ENCODE assay signal across 8 cellular contexts in genomic region chr12:128387811-128388422, GRCh38.
DNase-seq lines count a peak whose midpoint lies in the region; ATAC-seq and TF ChIP-seq lines count a peak whose summit lies in the region.

No MANE protein-coding gene starts in this region.

- TF ChIP-seq CTCF in Peyer's patch (IDR thresholded peaks at IDR 0.05): peak in 4 of 6 experiments; percentile 32 to 39 (median 34)
- peak; percentile 27 to 66 (median 60) for TF ChIP-seq CTCF in heart right ventricle (IDR thresholded peaks at IDR 0.05)

- ATAC-seq in HG02884 (IDR thresholded peaks at IDR 0.05; ENCODE audit: unreplicated experiment) (peak; percentile 65), heart right ventricle (peak in 7 of 8 donors; percentile 44 to 69 (median 50)), GM21717 (IDR thresholded peaks at IDR 0.05; ENCODE audit: unreplicated experiment) (no peak)

- H3K4me3 ChIP-seq in Peyer's patch: no peak overlapping the region
- H3K4me3 ChIP-seq in heart right ventricle: no peak overlapping the region

- H3K36me3 ChIP-seq in Peyer's patch (no peaks in the 10 kb centered on the region), heart right ventricle (no peaks in the 10 kb centered on the region)

- H3K27me3 Mint-ChIP-seq in activated CD4-positive, alpha-beta T cell treated with anti-CD3 and anti-CD28 coated beads, Interleukin-2, amount 10 ng/mL, durations not matched to agents 7 days and 5 days: no peaks in the 10 kb centered on the region

- H3K4me1 ChIP-seq in Peyer's patch (no peaks in the 10 kb centered on the region), heart right ventricle (peaks cover 0 to 10% (median 0%) of the 10 kb centered on the region in 9 donors)

- intact Hi-C loops in heart right ventricle (cut with DNase I): loop anchor here in 5 of 10 donors (5.0 to 10.0 kb wide), 5 partner anchors 121 to 133 kb away; partner anchors contain the start of gene TMEM132C (in 2 of the 5)

- no peaks in the 10 kb centered on the region for H3K4me1 Mint-ChIP-seq in activated CD4-positive, alpha-beta T cell treated with anti-CD3 and anti-CD28 coated beads, Interleukin-2, amount 10 ng/mL, durations not matched to agents 7 days and 5 days

- no peaks in the 10 kb centered on the region for H3K27me3 ChIP-seq in Peyer's patch
- H3K27me3 ChIP-seq in heart right ventricle: peaks cover 0 to 49% (median 24%) of the 10 kb centered on the region in 7 donors

- H3K27ac ChIP-seq in Peyer's patch (no peak overlapping the region), heart right ventricle (peak overlapping the region in 5 of 10 donors; percentile 13 to 49 (median 35))

- peak; percentile 8 for DNase-seq in activated CD4-positive, alpha-beta T cell treated with anti-CD3 and anti-CD28 coated beads, Interleukin-2, amount 10 ng/mL, durations not matched to agents 7 days and 5 days
- DNase-seq in activated CD4-positive, alpha-beta T cell treated with anti-CD3 and anti-CD28 coated beads, Interleukin-2, amount 50 U/mL, for 4 hours: no peak
- DNase-seq in Peyer's patch: peak in 1 of 3 donors; percentile 50
- DNase-seq in heart right ventricle: peak; percentile 33 to 37
- DNase-seq in stimulated activated CD4-positive, alpha-beta T cell treated with anti-CD3 and anti-CD28 coated beads, Interleukin-2, amount 100 ng/mL, for 48 hours: peak; percentile 3 to 21
- DNase-seq in activated CD8-positive, alpha-beta memory T cell treated with anti-CD3 and anti-CD28 coated beads for 24 hours: no peak

- no peak for TF ChIP-seq POLR2A in Peyer's patch (IDR thresholded peaks at IDR 0.05)

- 19 to 22% methylated on average over 19 of the region's 19 CpGs for WGBS in heart right ventricle, 2 donors

- CTCF ChIA-PET in activated CD4-positive, alpha-beta T cell treated with anti-CD3 and anti-CD28 coated beads, Interleukin-2, amount 10 ng/mL, durations not matched to agents 7 days and 5 days (lab: Charles Lee): no interaction called here

- POLR2A ChIA-PET in activated CD4-positive, alpha-beta T cell treated with anti-CD3 and anti-CD28 coated beads, Interleukin-2, amount 10 ng/mL, durations not matched to agents 7 days and 5 days (lab: Charles Lee): interaction anchor here (0.7 kb wide), 1 partner anchor 833 kb away, joined by 4 read pairs; no protein-coding TSS in a partner anchor

- no peak overlapping the region for H3K27ac Mint-ChIP-seq in activated CD4-positive, alpha-beta T cell treated with anti-CD3 and anti-CD28 coated beads, Interleukin-2, amount 10 ng/mL, durations not matched to agents 7 days and 5 days

- peaks cover 3% of the 10 kb centered on the region for H3K9me3 Mint-ChIP-seq in activated CD4-positive, alpha-beta T cell treated with anti-CD3 and anti-CD28 coated beads, Interleukin-2, amount 10 ng/mL, durations not matched to agents 7 days and 5 days

- H3K4me3 Mint-ChIP-seq in activated CD4-positive, alpha-beta T cell treated with anti-CD3 and anti-CD28 coated beads, Interleukin-2, amount 10 ng/mL, durations not matched to agents 7 days and 5 days: no peak overlapping the region

- no peaks in the 10 kb centered on the region for H3K36me3 Mint-ChIP-seq in activated CD4-positive, alpha-beta T cell treated with anti-CD3 and anti-CD28 coated beads, Interleukin-2, amount 10 ng/mL, durations not matched to agents 7 days and 5 days (ENCODE audit: low read depth)

- H3K9me3 ChIP-seq in Peyer's patch (no peaks in the 10 kb centered on the region), heart right ventricle (no peaks in the 10 kb centered on the region)

Comparison
In these comparisons a context has a peak if more than half of its experiments do, and no peak if none do; other contexts are left out.
1. DNase-seq: peak in activated CD4-positive, alpha-beta T cell treated with anti-CD3 and anti-CD28 coated beads, Interleukin-2, amount 10 ng/mL, durations not matched to agents 7 days and 5 days (single experiment), heart right ventricle (2 of 2) and stimulated activated CD4-positive, alpha-beta T cell treated with anti-CD3 and anti-CD28 coated beads, Interleukin-2, amount 100 ng/mL, for 48 hours (2 of 2); none in activated CD4-positive, alpha-beta T cell treated with anti-CD3 and anti-CD28 coated beads, Interleukin-2, amount 50 U/mL, for 4 hours (0 of 2) and activated CD8-positive, alpha-beta memory T cell treated with anti-CD3 and anti-CD28 coated beads for 24 hours (single experiment).